In the genomic region with DNA sequence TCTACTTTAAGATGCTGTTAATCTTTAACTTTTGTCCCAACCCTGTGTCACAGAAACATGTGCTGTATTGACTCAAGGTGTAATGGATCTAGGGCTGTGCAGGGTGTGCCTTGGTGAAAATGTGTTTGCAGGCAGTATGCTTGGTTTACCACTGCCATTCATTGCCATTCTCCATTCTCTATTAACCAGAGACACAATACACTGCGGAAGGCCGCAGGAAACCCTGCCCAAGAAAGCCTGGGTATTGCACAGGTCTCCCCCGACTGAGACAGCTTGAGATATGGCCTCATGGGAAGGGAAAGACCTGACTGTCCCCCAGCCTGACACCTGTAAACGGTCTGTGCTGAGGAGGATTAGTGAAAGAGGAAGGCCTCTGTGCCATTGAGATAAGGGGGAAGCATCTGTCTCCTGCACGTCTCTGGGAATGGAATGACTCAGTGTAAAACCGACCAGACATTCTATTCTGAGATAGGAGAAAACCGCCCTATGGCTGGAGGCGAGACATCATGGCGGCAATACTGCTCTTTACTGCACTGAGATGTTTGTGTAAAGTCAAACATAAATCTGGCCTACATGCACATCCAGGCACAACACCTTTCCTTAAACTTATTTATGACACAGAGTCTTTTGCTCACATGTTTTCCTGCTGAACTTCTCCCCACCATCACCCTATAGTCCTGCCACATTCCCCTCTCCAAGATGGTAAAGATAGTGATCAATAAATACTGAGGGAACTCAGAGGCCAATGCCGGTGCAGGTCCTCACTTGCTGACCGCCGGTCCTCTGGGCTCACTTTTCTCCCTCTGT, we compare ENCODE assay signal across 15 cellular contexts. TPM values are rescaled to one million over a fixed set of nuclear protein-coding genes. Genes with fewer than 3 reads are reported as not detected.
DNase-seq lines count a peak whose midpoint lies in the region; ATAC-seq, FAIRE-seq and TF ChIP-seq lines count a peak whose summit lies in the region.
"Had no signal": no experiment of that assay in that cellular context is flagged by ENCODE, and none has a peak within 500 bp of the region (broad histone marks: within the 10 kb centered on the region; RNA-seq: fewer than 3 reads in every experiment).

No MANE protein-coding gene starts in this region.

- peak; percentile 31 for DNase-seq in Ammon's horn (ENCODE audit: low spot score)
- peak; percentile 45 to 97 (median 64) for DNase-seq in K562 (ENCODE audit: extremely low read depth in 1 of 4, low spot score in 3 of 4)
- no peak for DNase-seq in mesothelial cell of epicardium (ENCODE audit: low spot score in 2 of 2, unreplicated experiment in 2 of 2)
- no peak for DNase-seq in stimulated activated CD4-positive, alpha-beta T cell treated with anti-CD3 and anti-CD28 coated beads, Interleukin-4, amount 100 ng/mL, for 1 hour
- DNase-seq in DMS 273 treated with DMSO at 0.1 percent for 48 hours (lab: John Stamatoyannopoulos, UW), result no peak
- DNase-seq in HCEC 1CT, result no peak
- no peak for DNase-seq in activated CD4-positive, alpha-beta T cell treated with anti-CD3 and anti-CD28 coated beads for 36 hours
- DNase-seq: amniotic stem cell, GOT3, hippocampal formation, NCI-H2107, PC-9 had no signal

- H3K36me3 Mint-ChIP-seq in mesothelial cell of epicardium, result peaks cover 5% of the 10 kb centered on the region
- peaks cover 72% of the 10 kb centered on the region for H3K36me3 Mint-ChIP-seq in activated CD4-positive, alpha-beta T cell treated with anti-CD3 and anti-CD28 coated beads for 36 hours (ENCODE audit: low read depth)

- peak overlapping the region; percentile 74 for H3K4me2 ChIP-seq in K562 (ENCODE audit: insufficient read depth, low read length)
- H3K4me2 ChIP-seq: PC-9 had no signal

- H3K27ac ChIP-seq in HUES48 (ENCODE audit: low read depth, low read length), result peak overlapping the region; percentile 5
- peak overlapping the region; percentile 79 for H3K27ac ChIP-seq in K562 (ENCODE audit: extremely low read depth, low read depth, low read length)
- H3K27ac ChIP-seq: PC-9 had no signal

- H3K9me3 Mint-ChIP-seq in mesothelial cell of epicardium, result no peaks in the 10 kb centered on the region
- peaks cover 30% of the 10 kb centered on the region for H3K9me3 Mint-ChIP-seq in activated CD4-positive, alpha-beta T cell treated with anti-CD3 and anti-CD28 coated beads for 36 hours (ENCODE audit: low read depth)

- H3K9me1 ChIP-seq in K562 (ENCODE audit: control insufficient read depth, insufficient read depth, low read length), result no peaks in the 10 kb centered on the region

- no peaks in the 10 kb centered on the region for H4K20me1 ChIP-seq in K562 (replicated peaks; ENCODE audit: control insufficient read depth, insufficient read depth, low read length)

- ATAC-seq in K562, result peak; percentile 84
- ATAC-seq in activated CD4-positive, alpha-beta T cell treated with anti-CD3 and anti-CD28 coated beads for 36 hours, result no peak

- H3K4me3 ChIP-seq in HUES48 (ENCODE audit: low read depth, low read length) (no peak overlapping the region), K562 (no peak overlapping the region; the same call in 1 of the 2 replicates)
- H3K4me3 ChIP-seq: PC-9 had no signal

- H3K9me3 ChIP-seq in HUES48 (ENCODE audit: control insufficient read depth, insufficient read depth, low read length) (no peaks in the 10 kb centered on the region), K562 (replicated peaks; ENCODE audit: control insufficient read depth, insufficient read depth, low read depth, low read length) (peaks cover 2% of the 10 kb centered on the region; the same call in 1 of the 2 replicates)

- H3K4me1 Mint-ChIP-seq in mesothelial cell of epicardium, result peaks cover 56% of the 10 kb centered on the region
- peaks cover 22% of the 10 kb centered on the region for H3K4me1 Mint-ChIP-seq in activated CD4-positive, alpha-beta T cell treated with anti-CD3 and anti-CD28 coated beads for 36 hours

- peak overlapping the region; percentile 34; the same call in 1 of the 2 replicates for H2AFZ ChIP-seq in K562 (ENCODE audit: low read depth, low read length)
- H2AFZ ChIP-seq: PC-9 had no signal

- 0% methylated on average over 12 of the region's 12 CpGs for WGBS in K562 (ENCODE audit: insufficient coverage, low coverage, missing lambda C conversion rate)

- peaks cover 12% of the 10 kb centered on the region for H3K36me3 ChIP-seq in HUES48 (ENCODE audit: control insufficient read depth, insufficient read depth, low read length)
- peaks cover 48% of the 10 kb centered on the region; the same call in 2 of the 3 replicates for H3K36me3 ChIP-seq in K562 (ENCODE audit: control insufficient read depth, insufficient read depth, low read length)

- no peaks in the 10 kb centered on the region for H3K27me3 Mint-ChIP-seq in mesothelial cell of epicardium (ENCODE audit: low read depth)
- no peaks in the 10 kb centered on the region for H3K27me3 Mint-ChIP-seq in activated CD4-positive, alpha-beta T cell treated with anti-CD3 and anti-CD28 coated beads for 36 hours

- peak; percentile 98 for FAIRE-seq in K562 (lab: Jason Lieb, UNC)

- TF ChIP-seq RAD21 in K562 (CRISPR knock-in tag; conservative IDR thresholded peaks at IDR 0.05 in 1 of 2, IDR thresholded peaks at IDR 0.05 in 1 of 2), result peak in 1 of 2 experiments; percentile 10; a peak in 1 of 4 replicates

- no peak for TF ChIP-seq POLR2A in K562 (conservative IDR thresholded peaks at IDR 0.05)

- intact Hi-C loops in K562 (cut with micrococcal nuclease), result loop anchor here (5.0 kb wide), 1 partner anchor 39 kb away; a partner anchor contains a TSS
- intact Hi-C loops in activated CD4-positive, alpha-beta T cell treated with anti-CD3 and anti-CD28 coated beads for 36 hours (cut with DNase I, micrococcal nuclease), result no loop called here

- TF ChIP-seq EP300 in K562 (IDR thresholded peaks at IDR 0.05; ENCODE audit: low read length), result peak; percentile 98

- no peak for TF ChIP-seq CTCF in K562 (IDR thresholded peaks at IDR 0.05 in 2 of 3, conservative IDR thresholded peaks at IDR 0.05 in 1 of 3; ENCODE audit: insufficient read depth in 2 of 3, low read depth in 1 of 3, low read length in 3 of 3)
- no peak for TF ChIP-seq CTCF in mesothelial cell of epicardium (IDR thresholded peaks at IDR 0.05; ENCODE audit: unreplicated experiment)

- H3K4me1 ChIP-seq in HUES48 (ENCODE audit: control insufficient read depth, insufficient read depth, low read length) (no peaks in the 10 kb centered on the region), K562 (replicated peaks in 1 of 2; ENCODE audit: control insufficient read depth in 2 of 2, insufficient read depth in 2 of 2, low read length in 2 of 2) (peaks cover 40 to 43% of the 10 kb centered on the region in 2 experiments)

- no peak overlapping the region for H3K9ac ChIP-seq in HUES48 (ENCODE audit: low read depth, low read length)
- H3K9ac ChIP-seq in K562 (ENCODE audit: insufficient read depth in 1 of 2, low read depth in 2 of 2, low read length in 2 of 2), result peak overlapping the region; percentile 54 to 63; a peak in 3 of 4 replicates

- CTCF ChIA-PET in K562 (lab: Yijun Ruan, JAX; ENCODE audit: low intra/inter-chr PET ratio), result interaction anchor here (0.6 kb wide), 1 partner anchor 39 kb away, joined by 4 read pairs; a partner anchor contains a TSS
- CTCF ChIA-PET in activated CD4-positive, alpha-beta T cell treated with anti-CD3 and anti-CD28 coated beads for 36 hours (lab: Charles Lee), result no interaction called here

- peak overlapping the region; percentile 22 for H3K4me3 Mint-ChIP-seq in mesothelial cell of epicardium
- H3K4me3 Mint-ChIP-seq in activated CD4-positive, alpha-beta T cell treated with anti-CD3 and anti-CD28 coated beads for 36 hours, result no peak overlapping the region
- H3K4me3 Mint-ChIP-seq: T-helper 2 cell treated with Interferon-gamma antibody and Interleukin-4, amounts not matched to agents 5 μg/mL and 100 μg/mL, for 36 hours had no signal

- POLR2A ChIA-PET in K562 (lab: Yijun Ruan, JAX), result interaction anchor here (0.6 to 1.2 kb wide), 4 partner anchors 11 to 73 kb away, joined by 3 read pairs; no protein-coding TSS in a partner anchor
- POLR2A ChIA-PET in activated CD4-positive, alpha-beta T cell treated with anti-CD3 and anti-CD28 coated beads for 36 hours (lab: Charles Lee), result no interaction called here

- H3K27me3 ChIP-seq in HUES48 (ENCODE audit: control insufficient read depth, insufficient read depth, low read length) (no peaks in the 10 kb centered on the region), K562 (ENCODE audit: control insufficient read depth in 2 of 2, insufficient read depth in 2 of 2, low read length in 2 of 2) (no peaks in the 10 kb centered on the region)

- peak overlapping the region; percentile 81 for H3K27ac Mint-ChIP-seq in mesothelial cell of epicardium
- H3K27ac Mint-ChIP-seq in activated CD4-positive, alpha-beta T cell treated with anti-CD3 and anti-CD28 coated beads for 36 hours, result no peak overlapping the region
- H3K27ac Mint-ChIP-seq: T-helper 2 cell treated with Interferon-gamma antibody and Interleukin-4, amounts not matched to agents 5 μg/mL and 100 μg/mL, for 36 hours had no signal

- no TSS peak for BruUV-seq in K562 (replicated peaks; lab: Mats Ljungman, UMichigan)

- in situ Hi-C loops in K562 (cut with MboI), result no loop called here

- peaks cover 91% of the 10 kb centered on the region for H3K79me2 ChIP-seq in K562 (ENCODE audit: control insufficient read depth, insufficient read depth, low read length)

RNA-seq across cellular contexts. Expression of a gene that starts 13.1 kb away (rescaled TPM):
- 11.0 and 36.0 TPM in 2 replicates for total RNA-seq in K562 (2011; cell fraction: chromatin; rRNA removed; ENCODE audit: low replicate concordance)
- 7.5 and 10.3 TPM in 2 replicates for total RNA-seq in K562 (2011; cell fraction: nucleolus; rRNA removed)
- total RNA-seq in K562 (2011; cell fraction: nucleoplasm; rRNA removed), result 12.6 and 13.6 TPM in 2 replicates
- total RNA-seq in K562 (2014; rRNA removed) (6.9 and 8.9 TPM in 2 replicates), K562 (2014; rRNA removed; fragmentation: Illumina TruSeq; extraction: Trizol) (13.3 and 15.5 TPM in 2 replicates), K562 (2015; rRNA removed; fragmentation: Illumina TruSeq; extraction: Trizol) (12.1 TPM in 2 replicates), K562 (2021) (8.3 and 10.7 TPM in 2 replicates), mesothelial cell of epicardium (14.0 to 15.3 TPM (median 14.3 TPM) in 3 replicates)
- polyA plus RNA-seq in K562 (2011; rRNA removed) (9.6 and 12.5 TPM in 2 replicates), K562 (2014; fragmentation: Illumina TruSeq; extraction: Trizol) (9.9 and 10.1 TPM in 2 replicates), K562 (2014; fragmentation: Nextera tagmentation; extraction: Ambion mirVana) (1 to 10 TPM; 1.6 to 2.7 TPM), K562 (2014; rRNA removed) (4.5 and 5.9 TPM in 2 replicates)
- polyA plus RNA-seq in K562 (2011; cell fraction: cytosol; rRNA removed), result 2.2 and 4.6 TPM in 2 replicates
- polyA plus RNA-seq in K562 (2011; cell fraction: nucleus; rRNA removed), result 7.9 and 8.3 TPM in 2 replicates
- polyA plus RNA-seq in K562 (2012), result 7.5 and 8.1 TPM in 2 replicates
- polyA minus RNA-seq in K562 (2011; rRNA and poly(A)+ RNA removed), result 40.2 and 44.6 TPM in 2 replicates
- polyA minus RNA-seq in K562 (2011; cell fraction: cytosol; rRNA and poly(A)+ RNA removed), result 10.2 and 14.1 TPM in 2 replicates
- polyA minus RNA-seq in K562 (2011; cell fraction: nucleus; rRNA and poly(A)+ RNA removed), result 7.1 and 13.7 TPM in 2 replicates
- total RNA-seq in activated CD4-positive, alpha-beta T cell treated with anti-CD3 and anti-CD28 coated beads for 36 hours, result 1 to 10 TPM; 5.1 to 5.5 TPM

RNA-seq across cellular contexts. Expression of a gene that starts 26.3 kb away (rescaled TPM):
- 30.0 and 80.9 TPM in 2 replicates for total RNA-seq in K562 (2011; cell fraction: chromatin; rRNA removed; ENCODE audit: low replicate concordance)
- 20.5 and 22.0 TPM in 2 replicates for total RNA-seq in K562 (2011; cell fraction: nucleolus; rRNA removed)
- 27.3 and 32.6 TPM in 2 replicates for total RNA-seq in K562 (2011; cell fraction: nucleoplasm; rRNA removed)
- total RNA-seq in K562 (2014; rRNA removed) (10.7 and 11.3 TPM in 2 replicates), K562 (2014; rRNA removed; fragmentation: Illumina TruSeq; extraction: Trizol) (23.4 and 24.0 TPM in 2 replicates), K562 (2015; rRNA removed; fragmentation: Illumina TruSeq; extraction: Trizol) (19.3 and 23.3 TPM in 2 replicates), K562 (2021) (12.0 and 15.5 TPM in 2 replicates), mesothelial cell of epicardium (14.8 to 16.8 TPM (median 15.7 TPM) in 3 replicates)
- polyA plus RNA-seq in K562 (2011; rRNA removed) (18.0 and 18.8 TPM in 2 replicates), K562 (2014; fragmentation: Illumina TruSeq; extraction: Trizol) (13.0 and 13.1 TPM in 2 replicates), K562 (2014; fragmentation: Nextera tagmentation; extraction: Ambion mirVana) (10 to 100 TPM; 11.1 to 17.0 TPM), K562 (2014; rRNA removed) (6.6 and 8.6 TPM in 2 replicates)
- 4.3 and 9.0 TPM in 2 replicates for polyA plus RNA-seq in K562 (2011; cell fraction: cytosol; rRNA removed)
- polyA plus RNA-seq in K562 (2011; cell fraction: nucleus; rRNA removed), result 11.3 and 15.3 TPM in 2 replicates
- 7.6 and 7.8 TPM in 2 replicates for polyA plus RNA-seq in K562 (2012)
- 30.0 and 35.9 TPM in 2 replicates for polyA minus RNA-seq in K562 (2011; rRNA and poly(A)+ RNA removed)
- polyA minus RNA-seq in K562 (2011; cell fraction: cytosol; rRNA and poly(A)+ RNA removed), result 12.1 and 19.6 TPM in 2 replicates
- polyA minus RNA-seq in K562 (2011; cell fraction: nucleus; rRNA and poly(A)+ RNA removed), result 8.2 and 20.2 TPM in 2 replicates
- total RNA-seq in activated CD4-positive, alpha-beta T cell treated with anti-CD3 and anti-CD28 coated beads for 36 hours, result 10 to 100 TPM; 10.7 to 11.4 TPM

RNA-seq across cellular contexts. Expression of a gene that starts 38.9 kb away (rescaled TPM):
- 55.5 and 61.4 TPM in 2 replicates for total RNA-seq in K562 (2011; cell fraction: chromatin; rRNA removed; ENCODE audit: low replicate concordance)
- 37.0 and 39.7 TPM in 2 replicates for total RNA-seq in K562 (2011; cell fraction: nucleolus; rRNA removed)
- 68.2 and 105 TPM in 2 replicates for total RNA-seq in K562 (2011; cell fraction: nucleoplasm; rRNA removed)
- 7.7 and 8.3 TPM in 2 replicates for total RNA-seq in K562 (2014; rRNA removed)
- total RNA-seq in K562 (2014; rRNA removed; fragmentation: Illumina TruSeq; extraction: Trizol), result 14.6 and 16.1 TPM in 2 replicates
- total RNA-seq in K562 (2015; rRNA removed; fragmentation: Illumina TruSeq; extraction: Trizol), result 11.4 and 11.7 TPM in 2 replicates
- total RNA-seq in K562 (2021), result 11.9 and 14.2 TPM in 2 replicates
- polyA plus RNA-seq in K562 (2011; rRNA removed), result 25.4 and 25.6 TPM in 2 replicates
- 17.0 and 19.1 TPM in 2 replicates for polyA plus RNA-seq in K562 (2011; cell fraction: cytosol; rRNA removed)
- 30.1 and 33.0 TPM in 2 replicates for polyA plus RNA-seq in K562 (2011; cell fraction: nucleus; rRNA removed)
- polyA plus RNA-seq in K562 (2012), result 6.8 and 8.5 TPM in 2 replicates
- polyA plus RNA-seq in K562 (2014; fragmentation: Illumina TruSeq; extraction: Trizol), result 8.3 and 11.4 TPM in 2 replicates
- polyA plus RNA-seq in K562 (2014; fragmentation: Nextera tagmentation; extraction: Ambion mirVana), result 1 to 10 TPM; 5.4 to 6.5 TPM
- polyA plus RNA-seq in K562 (2014; rRNA removed), result 11.0 and 15.6 TPM in 2 replicates
- 12.1 and 14.5 TPM in 2 replicates for polyA minus RNA-seq in K562 (2011; rRNA and poly(A)+ RNA removed)
- 8.3 and 17.6 TPM in 2 replicates for polyA minus RNA-seq in K562 (2011; cell fraction: cytosol; rRNA and poly(A)+ RNA removed)
- 12.3 and 13.2 TPM in 2 replicates for polyA minus RNA-seq in K562 (2011; cell fraction: nucleus; rRNA and poly(A)+ RNA removed)
- total RNA-seq in mesothelial cell of epicardium, result 36.1 to 41.5 TPM (median 36.9 TPM) in 3 replicates
- 10 to 100 TPM; 10.8 to 12.2 TPM for total RNA-seq in activated CD4-positive, alpha-beta T cell treated with anti-CD3 and anti-CD28 coated beads for 36 hours
- total RNA-seq: mononuclear cell had no signal

Comparison
In these comparisons a context has a peak if more than half of its experiments do, and no peak if none do; other contexts are left out.
1. DNase-seq: peak in Ammon's horn (single experiment) and K562 (4 of 4); none in mesothelial cell of epicardium (0 of 2), stimulated activated CD4-positive, alpha-beta T cell treated with anti-CD3 and anti-CD28 coated beads, Interleukin-4, amount 100 ng/mL, for 1 hour (single experiment), DMS 273 treated with DMSO at 0.1 percent for 48 hours (single experiment), HCEC 1CT (single experiment) and activated CD4-positive, alpha-beta T cell treated with anti-CD3 and anti-CD28 coated beads for 36 hours (single experiment).